Comparison of ENCODE assay signal across 8 cellular contexts in genomic region chr9:33263131-33263935, GRCh38. TPM values are rescaled to one million over a fixed set of nuclear protein-coding genes. Genes with fewer than 3 reads are reported as not detected.
DNase-seq lines count a peak whose midpoint lies in the region; ATAC-seq and TF ChIP-seq lines count a peak whose summit lies in the region.

No MANE protein-coding gene starts in this region.

- ATAC-seq in HG02678 (IDR thresholded peaks at IDR 0.05; ENCODE audit: unreplicated experiment) = peak; percentile 5
- peak; percentile 0 for ATAC-seq in upper lobe of right lung
- no peak for ATAC-seq in GM18519 (IDR thresholded peaks at IDR 0.05; ENCODE audit: low FRiP score, unreplicated experiment)

- peaks cover 42% of the 10 kb centered on the region for H3K79me1 ChIP-seq in mesenchymal stem cell (replicated peaks; ENCODE audit: low read length, poor library complexity, severe bottlenecking)

- no peak overlapping the region for H4K91ac ChIP-seq in mesenchymal stem cell (ENCODE audit: low read length)

- TF ChIP-seq CTCF in RWPE1 (conservative IDR thresholded peaks at IDR 0.05; ENCODE audit: low read depth) (no peak), upper lobe of right lung (IDR thresholded peaks at IDR 0.05) (no peak)

- H3K4ac ChIP-seq in mesenchymal stem cell (ENCODE audit: low read depth in 1 of 2, low read length in 2 of 2) = peak overlapping the region in 1 of 2 experiments; percentile 55

- H2BK5ac ChIP-seq in mesenchymal stem cell (ENCODE audit: low read depth, low read length, poor library complexity, severe bottlenecking) = no peak overlapping the region

- H3K4me1 ChIP-seq in duodenal mucosa (ENCODE audit: control insufficient read depth in 1 of 2, insufficient read depth in 2 of 2, low read length in 2 of 2) (peaks cover 24 to 33% of the 10 kb centered on the region in 2 donors), mesenchymal stem cell (ENCODE audit: control insufficient read depth, insufficient read depth, low read depth, low read length) (peaks cover 12% of the 10 kb centered on the region), upper lobe of right lung (peaks cover 21% of the 10 kb centered on the region)

- intact Hi-C loops in upper lobe of right lung (cut with DNase I) = no loop called here

- peak overlapping the region in 1 of 2 experiments; percentile 59 for H3K18ac ChIP-seq in mesenchymal stem cell (ENCODE audit: low read depth in 1 of 2, low read length in 2 of 2)

- H3K36me3 ChIP-seq in duodenal mucosa (ENCODE audit: control insufficient read depth in 1 of 2, insufficient read depth in 2 of 2, low read length in 2 of 2) = peaks cover 44 to 52% of the 10 kb centered on the region in 2 donors
- H3K36me3 ChIP-seq in mesenchymal stem cell (ENCODE audit: control insufficient read depth in 1 of 2, insufficient read depth in 2 of 2, low read depth in 1 of 2, low read length in 2 of 2) = peaks cover 4 to 61% of the 10 kb centered on the region in 2 experiments
- H3K36me3 ChIP-seq in upper lobe of right lung = peaks cover 62% of the 10 kb centered on the region

- CTCF ChIA-PET in RWPE1 (lab: Yijun Ruan, JAX) = interaction anchor here (0.7 to 1.7 kb wide), 3 partner anchors 9 to 34 kb away, joined by 3 to 6 read pairs (median 3); no protein-coding TSS in a partner anchor

- H2BK12ac ChIP-seq in mesenchymal stem cell (ENCODE audit: low read length in 2 of 2) = no peak overlapping the region

- H3K9ac ChIP-seq in duodenal mucosa (ENCODE audit: low read depth in 1 of 2, low read length in 2 of 2) (peak overlapping the region; percentile 96 to 98), mesenchymal stem cell (ENCODE audit: low read length) (peak overlapping the region; percentile 93)

- H2BK15ac ChIP-seq in mesenchymal stem cell (ENCODE audit: low read depth, poor library complexity, severe bottlenecking) = no peak overlapping the region

- H3K14ac ChIP-seq in mesenchymal stem cell (ENCODE audit: low read length in 2 of 2) = peak overlapping the region in 1 of 2 experiments; percentile 45

- H3K9me3 ChIP-seq in duodenal mucosa (ENCODE audit: control insufficient read depth in 1 of 2, low read length in 2 of 2) (no peaks in the 10 kb centered on the region), mesenchymal stem cell (ENCODE audit: control insufficient read depth, low read length) (no peaks in the 10 kb centered on the region), upper lobe of right lung (no peaks in the 10 kb centered on the region)

- no peak overlapping the region for H2AK5ac ChIP-seq in mesenchymal stem cell (ENCODE audit: low read length, severe bottlenecking)

- H4K8ac ChIP-seq in mesenchymal stem cell (ENCODE audit: low read length) = no peak overlapping the region

- peak overlapping the region; percentile 91 for H3K27ac ChIP-seq in RWPE1
- peak overlapping the region; percentile 84 for H3K27ac ChIP-seq in duodenal mucosa (ENCODE audit: low read depth, low read length)
- no peak overlapping the region for H3K27ac ChIP-seq in mesenchymal stem cell (ENCODE audit: low read length, poor library complexity, severe bottlenecking)
- peak overlapping the region; percentile 90 for H3K27ac ChIP-seq in upper lobe of right lung

- WGBS in mesenchymal stem cell = 8% methylated on average over 20 of the region's 20 CpGs

- H3K4me3 ChIP-seq in duodenal mucosa (ENCODE audit: low read depth in 1 of 2, low read length in 2 of 2) (peak overlapping the region; percentile 98 to 99), mesenchymal stem cell (ENCODE audit: insufficient read depth in 1 of 2, low read depth in 1 of 2, low read length in 2 of 2) (peak overlapping the region; percentile 92 to 97), upper lobe of right lung (peak overlapping the region; percentile 85)

- H3K27me3 ChIP-seq in duodenal mucosa (ENCODE audit: control insufficient read depth in 1 of 2, insufficient read depth in 2 of 2, low read length in 2 of 2) = no peaks in the 10 kb centered on the region
- no peaks in the 10 kb centered on the region for H3K27me3 ChIP-seq in mesenchymal stem cell (ENCODE audit: control insufficient read depth in 1 of 2, insufficient read depth in 1 of 2, low read length in 2 of 2)
- H3K27me3 ChIP-seq in upper lobe of right lung = no peaks in the 10 kb centered on the region

- H2BK120ac ChIP-seq in mesenchymal stem cell (ENCODE audit: low read depth, low read length) = no peak overlapping the region

- H3K23ac ChIP-seq in mesenchymal stem cell (ENCODE audit: low read length in 2 of 2) = peak overlapping the region in 1 of 2 experiments; percentile 92

- H3K4me2 ChIP-seq in mesenchymal stem cell (ENCODE audit: low read length, poor library complexity, severe bottlenecking) = peak overlapping the region; percentile 48

- POLR2A ChIA-PET in RWPE1 (lab: Yijun Ruan, JAX; ENCODE audit: low non-redundant PET) = no interaction called here

- DNase-seq in DMS 273 (lab: John Stamatoyannopoulos, UW; ENCODE audit: unreplicated experiment) = peak; percentile 62
- DNase-seq in DMS 273 treated with DMSO at 0.1 percent for 48 hours (lab: John Stamatoyannopoulos, UW) = no peak
- DNase-seq in RWPE1 (ENCODE audit: low spot score) = peak; percentile 23
- DNase-seq in mesenchymal stem cell = peak; percentile 63
- no peak for DNase-seq in upper lobe of right lung

- H2AFZ ChIP-seq in mesenchymal stem cell (ENCODE audit: low read depth, low read length) = peak overlapping the region; percentile 80

RNA-seq across cellular contexts. Expression of gene BAG1, which starts 1.2 kb away (rescaled TPM):
- 33.1 TPM for polyA plus RNA-seq in mesenchymal stem cell (2013, experiment 1 of 2)
- 33.0 TPM for polyA plus RNA-seq in mesenchymal stem cell (2013, experiment 2 of 2)
- 116 TPM for total RNA-seq in upper lobe of right lung

RNA-seq across cellular contexts. Expression of gene CHMP5, which starts 1.5 kb away (rescaled TPM):
- 55.8 TPM for polyA plus RNA-seq in mesenchymal stem cell (2013, experiment 1 of 2)
- polyA plus RNA-seq in mesenchymal stem cell (2013, experiment 2 of 2) = 60.2 TPM
- total RNA-seq in upper lobe of right lung = 77.8 TPM

RNA-seq across cellular contexts. Expression of gene SPINK4, which starts 23.4 kb away (rescaled TPM):
- not detected for polyA plus RNA-seq in mesenchymal stem cell (2013, experiment 1 of 2)
- 0.18 TPM for polyA plus RNA-seq in mesenchymal stem cell (2013, experiment 2 of 2)
- total RNA-seq in upper lobe of right lung = not detected

RNA-seq across cellular contexts. Expression of gene NFX1, which starts 27.0 kb away (rescaled TPM):
- 21.7 TPM for polyA plus RNA-seq in mesenchymal stem cell (2013, experiment 1 of 2)
- 21.5 TPM for polyA plus RNA-seq in mesenchymal stem cell (2013, experiment 2 of 2)
- 45.0 TPM for total RNA-seq in upper lobe of right lung

Comparison
In these comparisons a context has a peak if more than half of its experiments do, and no peak if none do; other contexts are left out.
1. DNase-seq: peak in DMS 273 (single experiment), RWPE1 (single experiment) and mesenchymal stem cell (single experiment); none in DMS 273 treated with DMSO at 0.1 percent for 48 hours (single experiment) and upper lobe of right lung (single experiment).
2. Peak in every context shown above with its lines, with median percentiles within 50 percentile points of each other: H3K4me3 ChIP-seq.